27 cellular contexts compared by ENCODE assay signal in genomic region chr2:177694348-177694747, GRCh38.
DNase-seq lines count a peak whose midpoint lies in the region; ATAC-seq, FAIRE-seq and TF ChIP-seq lines count a peak whose summit lies in the region.
"Had no signal": no experiment of that assay in that cellular context is flagged by ENCODE, and none has a peak within 500 bp of the region (broad histone marks: within the 10 kb centered on the region; RNA-seq: fewer than 3 reads in every experiment).

No MANE protein-coding gene starts in this region.

- H2AFZ ChIP-seq in Loucy (ENCODE audit: low read length), result no peak overlapping the region
- H2AFZ ChIP-seq: GM23248 had no signal

- H3K27me3 Mint-ChIP-seq in progenitor cell of endocrine pancreas, result no peaks in the 10 kb centered on the region

- peaks cover 2% of the 10 kb centered on the region for H3F3A ChIP-seq in Loucy (ENCODE audit: low read depth)

- TF ChIP-seq CTCF in Loucy (conservative IDR thresholded peaks at IDR 0.05; ENCODE audit: low read length) (no peak), progenitor cell of endocrine pancreas (IDR thresholded peaks at IDR 0.05; ENCODE audit: unreplicated experiment) (no peak), suprapubic skin (IDR thresholded peaks at IDR 0.05) (no peak)

- TF ChIP-seq EP300 in suprapubic skin (IDR thresholded peaks at IDR 0.05), result no peak

- TF ChIP-seq POLR2A in suprapubic skin (IDR thresholded peaks at IDR 0.05), result no peak

- no peak overlapping the region for H3K9ac ChIP-seq in Loucy (ENCODE audit: low read depth, low read length, poor library complexity, severe bottlenecking)
- H3K9ac ChIP-seq: BLaER1 treated with 17β-estradiol and CSF1 and Interleukin-3, amounts not matched to agents 10 nM and 100 nM; GM23248 had no signal

- H3K4me2 ChIP-seq in Loucy (ENCODE audit: low read depth, low read length, poor library complexity, severe bottlenecking), result peak overlapping the region; percentile 58
- H3K4me2 ChIP-seq: A549; BLaER1 treated with 17β-estradiol and CSF1 and Interleukin-3, amounts not matched to agents 10 nM and 100 nM had no signal

- peaks cover 12% of the 10 kb centered on the region for H3K79me2 ChIP-seq in Loucy (ENCODE audit: insufficient read depth, low read length)

- H3K4me1 ChIP-seq in Loucy (ENCODE audit: insufficient read depth, low read length, poor library complexity, severe bottlenecking) (peaks cover 61% of the 10 kb centered on the region), suprapubic skin (no peaks in the 10 kb centered on the region)
- H3K4me1 ChIP-seq: BE2C; BLaER1 treated with 17β-estradiol and CSF1 and Interleukin-3, amounts not matched to agents 10 nM and 100 nM had no signal

- peaks cover 23% of the 10 kb centered on the region for H3K36me3 Mint-ChIP-seq in progenitor cell of endocrine pancreas (ENCODE audit: insufficient read depth)
- H3K36me3 Mint-ChIP-seq: CD14-positive monocyte; CD8-positive, alpha-beta memory T cell had no signal

- no peaks in the 10 kb centered on the region for H3K9me3 Mint-ChIP-seq in progenitor cell of endocrine pancreas (ENCODE audit: low read depth)
- H3K9me3 Mint-ChIP-seq: CD14-positive monocyte; CD4-positive, alpha-beta T cell; CD8-positive, alpha-beta memory T cell had no signal

- H4K20me1 ChIP-seq in Loucy (ENCODE audit: insufficient read depth, low read length, poor library complexity, severe bottlenecking), result no peaks in the 10 kb centered on the region
- H4K20me1 ChIP-seq: BLaER1 treated with 17β-estradiol and CSF1 and Interleukin-3, amounts not matched to agents 10 nM and 100 nM had no signal

- no peaks in the 10 kb centered on the region for H3K9me2 ChIP-seq in Loucy (replicated peaks; ENCODE audit: low read depth, low read length)

- H3K4me1 Mint-ChIP-seq in progenitor cell of endocrine pancreas (ENCODE audit: low read depth), result peaks cover 59% of the 10 kb centered on the region
- H3K4me1 Mint-ChIP-seq: CD14-positive monocyte; CD8-positive, alpha-beta memory T cell had no signal

- no peaks in the 10 kb centered on the region for H3K9me3 ChIP-seq in Loucy (ENCODE audit: insufficient read depth, low read depth, low read length)
- H3K9me3 ChIP-seq in suprapubic skin, result no peaks in the 10 kb centered on the region
- H3K9me3 ChIP-seq: A549; BE2C; BLaER1 treated with 17β-estradiol and CSF1 and Interleukin-3, amounts not matched to agents 10 nM and 100 nM had no signal

- DNase-seq in frontal cortex (ENCODE audit: low spot score in 2 of 2), result no peak
- DNase-seq in progenitor cell of endocrine pancreas (ENCODE audit: low spot score, unreplicated experiment), result no peak
- no peak for DNase-seq in NCI-H524 treated with DMSO at 0.1 percent for 48 hours (lab: John Stamatoyannopoulos, UW)
- DNase-seq in suprapubic skin (ENCODE audit: low spot score in 2 of 2), result no peak
- DNase-seq in NCI-H1048 (lab: John Stamatoyannopoulos, UW), result no peak
- DNase-seq: 8988T; ACHN; AML-193; BE2C; CD4-positive, alpha-beta T cell; CD8-positive, alpha-beta memory T cell; DMS 273 treated with DMSO at 0.1 percent for 48 hours; DMS79; EL; GDM1; GM23248; H7; HCEC 1CT had no signal

- ATAC-seq in GM21447 (IDR thresholded peaks at IDR 0.05; ENCODE audit: unreplicated experiment), result no peak
- ATAC-seq: A549, GM12878 had no signal

- H3K27ac Mint-ChIP-seq in progenitor cell of endocrine pancreas, result peak overlapping the region; percentile 33
- H3K27ac Mint-ChIP-seq: CD14-positive monocyte; CD4-positive, alpha-beta T cell; CD8-positive, alpha-beta memory T cell had no signal

- no peak overlapping the region for H3K27ac ChIP-seq in suprapubic skin
- H3K27ac ChIP-seq: A549; BLaER1 treated with 17β-estradiol and CSF1 and Interleukin-3, amounts not matched to agents 10 nM and 100 nM; GM23248 had no signal

- peak; percentile 34 for FAIRE-seq in frontal cortex (lab: Jason Lieb, UNC)
- FAIRE-seq: A549, D721Med, GM12878, GM19239, H1 had no signal

- H3K4me3 Mint-ChIP-seq in progenitor cell of endocrine pancreas (ENCODE audit: low read depth), result peak overlapping the region; percentile 25
- H3K4me3 Mint-ChIP-seq: CD14-positive monocyte; CD4-positive, alpha-beta T cell; CD8-positive, alpha-beta memory T cell had no signal

- H3K4me3 ChIP-seq in Loucy (ENCODE audit: low read length, poor library complexity, severe bottlenecking), result no peak overlapping the region
- no peak overlapping the region for H3K4me3 ChIP-seq in suprapubic skin
- H3K4me3 ChIP-seq: A549; BLaER1 treated with 17β-estradiol and CSF1 and Interleukin-3, amounts not matched to agents 10 nM and 100 nM; GM12878; GM23248 had no signal

- H3K36me3 ChIP-seq in Loucy (ENCODE audit: insufficient read depth, low read length), result no peaks in the 10 kb centered on the region
- H3K36me3 ChIP-seq in suprapubic skin, result no peaks in the 10 kb centered on the region
- H3K36me3 ChIP-seq: BE2C; BLaER1 treated with 17β-estradiol and CSF1 and Interleukin-3, amounts not matched to agents 10 nM and 100 nM had no signal

- no peaks in the 10 kb centered on the region for H3K27me3 ChIP-seq in Loucy (ENCODE audit: insufficient read depth, low read length, poor library complexity, severe bottlenecking)
- no peaks in the 10 kb centered on the region for H3K27me3 ChIP-seq in suprapubic skin
- H3K27me3 ChIP-seq: BE2C; BLaER1 treated with 17β-estradiol and CSF1 and Interleukin-3, amounts not matched to agents 10 nM and 100 nM had no signal
